8 cellular contexts compared by ENCODE assay signal in genomic region chr21:33403786-33404571, GRCh38. TPM values are rescaled to one million over a fixed set of nuclear protein-coding genes. Genes with fewer than 3 reads are reported as not detected.
DNase-seq lines count a peak whose midpoint lies in the region; ATAC-seq, FAIRE-seq and TF ChIP-seq lines count a peak whose summit lies in the region.

No MANE protein-coding gene starts in this region.

- CTCF ChIA-PET in K562 (lab: Yijun Ruan, JAX; ENCODE audit: low intra/inter-chr PET ratio): interaction anchor here (0.7 kb wide), 1 partner anchor 1010 kb away, joined by 3 read pairs; no protein-coding TSS in a partner anchor

- H3K36me3 Mint-ChIP-seq in T-helper 1 cell treated with Interleukin-12 subunit alpha and Interleukin-12 subunit beta and Interleukin-4 antibody, amounts not matched to agents 30 μg/mL and 1 μg/mL, for 36 hours (ENCODE audit: low read depth): no peaks in the 10 kb centered on the region

- H3K27me3 ChIP-seq in K562 (ENCODE audit: control insufficient read depth in 2 of 2, insufficient read depth in 2 of 2, low read length in 2 of 2): no peaks in the 10 kb centered on the region

- peak; percentile 64 for TF ChIP-seq POLR2A in K562 (conservative IDR thresholded peaks at IDR 0.05)

- peak; percentile 37 for ATAC-seq in HG03571 (IDR thresholded peaks at IDR 0.05; ENCODE audit: unreplicated experiment)
- ATAC-seq in K562: peak; percentile 83

- no peak overlapping the region for H3K27ac Mint-ChIP-seq in T-helper 1 cell treated with Interleukin-12 subunit alpha and Interleukin-12 subunit beta and Interleukin-4 antibody, amounts not matched to agents 30 μg/mL and 1 μg/mL, for 36 hours

- H3K36me3 ChIP-seq in K562 (ENCODE audit: control insufficient read depth, insufficient read depth, low read length): peaks cover 4% of the 10 kb centered on the region; the same call in 2 of the 3 replicates

- H2AFZ ChIP-seq in K562 (ENCODE audit: low read depth, low read length): peak overlapping the region; percentile 75

- TF ChIP-seq RAD21 in K562 (CRISPR knock-in tag; conservative IDR thresholded peaks at IDR 0.05 in 1 of 2, IDR thresholded peaks at IDR 0.05 in 1 of 2): no peak

- H3K27me3 Mint-ChIP-seq in T-helper 1 cell treated with Interleukin-12 subunit alpha and Interleukin-12 subunit beta and Interleukin-4 antibody, amounts not matched to agents 30 μg/mL and 1 μg/mL, for 36 hours (ENCODE audit: low read depth): peaks cover 75% of the 10 kb centered on the region

- no peak for FAIRE-seq in K562 (lab: Jason Lieb, UNC)

- H4K20me1 ChIP-seq in K562 (replicated peaks; ENCODE audit: control insufficient read depth, insufficient read depth, low read length): peaks cover 2% of the 10 kb centered on the region; the same call in 1 of the 2 replicates

- in situ Hi-C loops in K562 (cut with MboI): no loop called here

- intact Hi-C loops in K562 (cut with micrococcal nuclease): loop anchor here (5.0 kb wide), 1 partner anchor 138 kb away; the partner anchor contains the start of genes GART and SON

- 9% methylated on average over 41 of the region's 47 CpGs for WGBS in K562 (ENCODE audit: insufficient coverage, low coverage, missing lambda C conversion rate)

- peaks cover 7% of the 10 kb centered on the region for H3K4me1 Mint-ChIP-seq in T-helper 1 cell treated with Interleukin-12 subunit alpha and Interleukin-12 subunit beta and Interleukin-4 antibody, amounts not matched to agents 30 μg/mL and 1 μg/mL, for 36 hours (ENCODE audit: low read depth)

- BruUV-seq in K562 (replicated peaks; lab: Mats Ljungman, UMichigan): TSS peak; percentile 58

- H3K4me2 ChIP-seq in K562 (ENCODE audit: insufficient read depth, low read length): peak overlapping the region; percentile 87

- H3K9me3 ChIP-seq in K562 (replicated peaks; ENCODE audit: control insufficient read depth, insufficient read depth, low read depth, low read length): no peaks in the 10 kb centered on the region

- no peaks in the 10 kb centered on the region for H3K9me3 Mint-ChIP-seq in T-helper 1 cell treated with Interleukin-12 subunit alpha and Interleukin-12 subunit beta and Interleukin-4 antibody, amounts not matched to agents 30 μg/mL and 1 μg/mL, for 36 hours

- peaks cover 8 to 35% of the 10 kb centered on the region in 2 experiments; a peak in 4 of 5 replicates for H3K4me1 ChIP-seq in K562 (replicated peaks in 1 of 2; ENCODE audit: control insufficient read depth in 2 of 2, insufficient read depth in 2 of 2, low read length in 2 of 2)

- H3K79me2 ChIP-seq in K562 (ENCODE audit: control insufficient read depth, insufficient read depth, low read length): peaks cover 44% of the 10 kb centered on the region

- peak overlapping the region; percentile 75 for H3K4me3 ChIP-seq in K562
- peak overlapping the region; percentile 83 for H3K4me3 ChIP-seq in iPS-11a (ENCODE audit: low read depth, low read length)

- POLR2A ChIA-PET in K562 (lab: Yijun Ruan, JAX): interaction anchor here (0.6 to 1.3 kb wide), 2 partner anchors 44 to 105 kb away, joined by 3 read pairs; no protein-coding TSS in a partner anchor

- peak overlapping the region; percentile 78 for H3K4me3 Mint-ChIP-seq in T-helper 1 cell treated with Interleukin-12 subunit alpha and Interleukin-12 subunit beta and Interleukin-4 antibody, amounts not matched to agents 30 μg/mL and 1 μg/mL, for 36 hours

- peak overlapping the region; percentile 89 to 99 for H3K9ac ChIP-seq in K562 (ENCODE audit: insufficient read depth in 1 of 2, low read depth in 2 of 2, low read length in 2 of 2)

- H3K27ac ChIP-seq in K562 (ENCODE audit: extremely low read depth, low read depth, low read length): peak overlapping the region; percentile 84

- TF ChIP-seq CTCF in K562 (IDR thresholded peaks at IDR 0.05 in 2 of 3, conservative IDR thresholded peaks at IDR 0.05 in 1 of 3; ENCODE audit: insufficient read depth in 2 of 3, low read depth in 1 of 3, low read length in 3 of 3): no peak

- no peaks in the 10 kb centered on the region for H3K9me1 ChIP-seq in K562 (ENCODE audit: control insufficient read depth, insufficient read depth, low read length)

- no peak for DNase-seq in T-helper 1 cell
- peak; percentile 27 for DNase-seq in SHP77 treated with DMSO at 0.1 percent for 48 hours (lab: John Stamatoyannopoulos, UW)
- peak; percentile 65 to 71 (median 71) for DNase-seq in K562 (ENCODE audit: extremely low read depth in 1 of 4, low spot score in 3 of 4)
- DNase-seq in retina: peak; percentile 84
- DNase-seq in SKM-1 (lab: John Stamatoyannopoulos, UW; ENCODE audit: unreplicated experiment): no peak

- no peak for TF ChIP-seq EP300 in K562 (IDR thresholded peaks at IDR 0.05; ENCODE audit: low read length)

TF ChIP-seq in K562, 482 proteins besides CTCF, POLR2A, EP300 and RAD21 (continues in another document):
- no peak for TF ChIP-seq ZNF444 (CRISPR knock-in tag; IDR thresholded peaks at IDR 0.05)
- TF ChIP-seq ZNF197 (CRISPR knock-in tag; IDR thresholded peaks at IDR 0.05; ENCODE audit: low read depth): no peak
- no peak for TF ChIP-seq ZSCAN29 (IDR thresholded peaks at IDR 0.05)
- no peak for TF ChIP-seq TGIF2 (CRISPR knock-in tag; IDR thresholded peaks at IDR 0.05)
- TF ChIP-seq ZNF347 (CRISPR knock-in tag; IDR thresholded peaks at IDR 0.05; ENCODE audit: low read depth): no peak
- TF ChIP-seq SMARCE1 (IDR thresholded peaks at IDR 0.05): peak; percentile 15; the same call in 1 of the 2 replicates
- TF ChIP-seq GABPB1 (CRISPR knock-in tag; IDR thresholded peaks at IDR 0.05): 0 out of 2 replicates have a peak, but pooled peaks have one; percentile 30
- TF ChIP-seq, protein P1, sequence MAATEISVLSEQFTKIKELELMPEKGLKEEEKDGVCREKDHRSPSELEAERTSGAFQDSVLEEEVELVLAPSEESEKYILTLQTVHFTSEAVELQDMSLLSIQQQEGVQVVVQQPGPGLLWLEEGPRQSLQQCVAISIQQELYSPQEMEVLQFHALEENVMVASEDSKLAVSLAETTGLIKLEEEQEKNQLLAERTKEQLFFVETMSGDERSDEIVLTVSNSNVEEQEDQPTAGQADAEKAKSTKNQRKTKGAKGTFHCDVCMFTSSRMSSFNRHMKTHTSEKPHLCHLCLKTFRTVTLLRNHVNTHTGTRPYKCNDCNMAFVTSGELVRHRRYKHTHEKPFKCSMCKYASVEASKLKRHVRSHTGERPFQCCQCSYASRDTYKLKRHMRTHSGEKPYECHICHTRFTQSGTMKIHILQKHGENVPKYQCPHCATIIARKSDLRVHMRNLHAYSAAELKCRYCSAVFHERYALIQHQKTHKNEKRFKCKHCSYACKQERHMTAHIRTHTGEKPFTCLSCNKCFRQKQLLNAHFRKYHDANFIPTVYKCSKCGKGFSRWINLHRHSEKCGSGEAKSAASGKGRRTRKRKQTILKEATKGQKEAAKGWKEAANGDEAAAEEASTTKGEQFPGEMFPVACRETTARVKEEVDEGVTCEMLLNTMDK (IDR thresholded peaks at IDR 0.05; ENCODE audit: borderline replicate concordance, insufficient read depth, low read depth, low read length, poor library complexity, severe bottlenecking): no peak
- no peak for TF ChIP-seq TRIM24 (IDR thresholded peaks at IDR 0.05)
- no peak for TF ChIP-seq CBFA2T3 (IDR thresholded peaks at IDR 0.05)
- TF ChIP-seq MTA1 (IDR thresholded peaks at IDR 0.05; ENCODE audit: borderline replicate concordance): no peak
- peak in 1 of 2 experiments; percentile 70; a peak in 1 of 4 replicates for TF ChIP-seq TEAD1 (CRISPR knock-in tag; IDR thresholded peaks at IDR 0.05)
- no peak for TF ChIP-seq NKRF (IDR thresholded peaks at IDR 0.05; ENCODE audit: borderline replicate concordance)
- TF ChIP-seq SNIP1 (IDR thresholded peaks at IDR 0.05; ENCODE audit: low read depth): no peak
- TF ChIP-seq MECOM (CRISPR knock-in tag; IDR thresholded peaks at IDR 0.05): no peak
- TF ChIP-seq CREB1 (IDR thresholded peaks at IDR 0.05): no peak
- no peak for TF ChIP-seq CREB1 (CRISPR knock-in tag; IDR thresholded peaks at IDR 0.05)

RNA-seq across cellular contexts. Expression of gene IFNGR2, which starts 0.8 kb away (rescaled TPM):
- 16.2 and 26.5 TPM in 2 replicates for total RNA-seq in K562 (2011; cell fraction: chromatin; rRNA removed; ENCODE audit: low replicate concordance)
- total RNA-seq in K562 (2011; cell fraction: nucleolus; rRNA removed): 28.2 and 28.3 TPM in 2 replicates
- total RNA-seq in K562 (2011; cell fraction: nucleoplasm; rRNA removed): 31.7 and 44.8 TPM in 2 replicates
- total RNA-seq in K562 (2014; rRNA removed) (19.4 and 24.2 TPM in 2 replicates), K562 (2014; rRNA removed; fragmentation: Illumina TruSeq; extraction: Trizol) (28.5 and 31.3 TPM in 2 replicates), K562 (2015; rRNA removed; fragmentation: Illumina TruSeq; extraction: Trizol) (31.3 and 36.8 TPM in 2 replicates), K562 (2021) (28.5 and 29.5 TPM in 2 replicates)
- polyA plus RNA-seq in K562 (2011; rRNA removed) (58.0 and 81.8 TPM in 2 replicates), K562 (2014; fragmentation: Illumina TruSeq; extraction: Trizol) (35.4 and 44.8 TPM in 2 replicates), K562 (2014; fragmentation: Nextera tagmentation; extraction: Ambion mirVana) (1 to 10 TPM; 6.7 to 8.4 TPM), K562 (2014; rRNA removed) (27.8 and 32.9 TPM in 2 replicates)
- polyA plus RNA-seq in K562 (2011; cell fraction: cytosol; rRNA removed): 45.1 and 64.7 TPM in 2 replicates
- 34.8 and 50.8 TPM in 2 replicates for polyA plus RNA-seq in K562 (2011; cell fraction: nucleus; rRNA removed)
- polyA plus RNA-seq in K562 (2012): 24.4 and 31.8 TPM in 2 replicates
- 43.8 and 53.1 TPM in 2 replicates for polyA minus RNA-seq in K562 (2011; rRNA and poly(A)+ RNA removed)
- 26.9 and 27.4 TPM in 2 replicates for polyA minus RNA-seq in K562 (2011; cell fraction: cytosol; rRNA and poly(A)+ RNA removed)
- 13.1 and 19.8 TPM in 2 replicates for polyA minus RNA-seq in K562 (2011; cell fraction: nucleus; rRNA and poly(A)+ RNA removed)

Comparison
In these comparisons a context has a peak if more than half of its experiments do, and no peak if none do; other contexts are left out.
1. DNase-seq: peak in SHP77 treated with DMSO at 0.1 percent for 48 hours (single experiment), K562 (4 of 4) and retina (single experiment); none in T-helper 1 cell (0 of 5) and SKM-1 (single experiment).